16 cellular contexts compared by ENCODE assay signal in genomic region chr2:9225806-9226205, GRCh38.
"Had no signal": no experiment of that assay in that cellular context is flagged by ENCODE, and none has a peak within 500 bp of the region (broad histone marks: within the 10 kb centered on the region; RNA-seq: fewer than 3 reads in every experiment).

No MANE protein-coding gene starts in this region.

- H3K27ac Mint-ChIP-seq: activated naive CD4-positive, alpha-beta T cell treated with anti-CD3 and anti-CD28 coated beads, Interleukin-2, amount 10 ng/mL, durations not matched to agents 7 days and 5 days; activated T-helper 2 cell treated with anti-CD3 and anti-CD28 coated beads, Interferon-gamma antibody, Interleukin-2, Interleukin-4, amounts not matched to agents 10 μg/mL and 5 μg/mL and 100 μg/mL, durations not matched to agents 14 hours and 24 hours and 36 hours; endodermal cell; stimulated activated effector memory CD8-positive, alpha-beta T cell treated with anti-CD3 and anti-CD28 coated beads, Interleukin-12 subunit alpha, Interleukin-12 subunit beta, amount 100 ng/mL, for 72 hours; T-cell had no signal

- ATAC-seq: pancreas; stimulated activated effector memory CD8-positive, alpha-beta T cell treated with anti-CD3 and anti-CD28 coated beads, Interleukin-12 subunit alpha, Interleukin-12 subunit beta, amount 100 ng/mL, for 72 hours; T-cell had no signal

- H3K9me3 Mint-ChIP-seq: activated naive CD4-positive, alpha-beta T cell treated with anti-CD3 and anti-CD28 coated beads, Interleukin-2, amount 10 ng/mL, durations not matched to agents 7 days and 5 days; activated T-helper 2 cell treated with anti-CD3 and anti-CD28 coated beads, Interferon-gamma antibody, Interleukin-2, Interleukin-4, amounts not matched to agents 10 μg/mL and 5 μg/mL and 100 μg/mL, durations not matched to agents 14 hours and 24 hours and 36 hours; stimulated activated effector memory CD8-positive, alpha-beta T cell treated with anti-CD3 and anti-CD28 coated beads, Interleukin-12 subunit alpha, Interleukin-12 subunit beta, amount 100 ng/mL, for 72 hours; T-cell had no signal

- H3K4me1 Mint-ChIP-seq: activated naive CD4-positive, alpha-beta T cell treated with anti-CD3 and anti-CD28 coated beads, Interleukin-2, amount 10 ng/mL, durations not matched to agents 7 days and 5 days; stimulated activated effector memory CD8-positive, alpha-beta T cell treated with anti-CD3 and anti-CD28 coated beads, Interleukin-12 subunit alpha, Interleukin-12 subunit beta, amount 100 ng/mL, for 72 hours; T-cell had no signal

- H3K4me3 Mint-ChIP-seq: activated naive CD4-positive, alpha-beta T cell treated with anti-CD3 and anti-CD28 coated beads, Interleukin-2, amount 10 ng/mL, durations not matched to agents 7 days and 5 days; endodermal cell; stimulated activated effector memory CD8-positive, alpha-beta T cell treated with anti-CD3 and anti-CD28 coated beads, Interleukin-12 subunit alpha, Interleukin-12 subunit beta, amount 100 ng/mL, for 72 hours; T-cell had no signal

- H3K36me3 ChIP-seq: pancreas, tibial artery had no signal

- H3K9me3 ChIP-seq: pancreas, tibial artery had no signal

- H3K4me3 ChIP-seq: dorsolateral prefrontal cortex, pancreas, tibial artery had no signal

- FAIRE-seq: pancreas had no signal

- H3K36me3 Mint-ChIP-seq: activated naive CD4-positive, alpha-beta T cell treated with anti-CD3 and anti-CD28 coated beads, Interleukin-2, amount 10 ng/mL, durations not matched to agents 7 days and 5 days; stimulated activated effector memory CD8-positive, alpha-beta T cell treated with anti-CD3 and anti-CD28 coated beads, Interleukin-12 subunit alpha, Interleukin-12 subunit beta, amount 100 ng/mL, for 72 hours; T-cell had no signal

- DNase-seq: activated CD4-positive, CD25-positive, alpha-beta regulatory T cell treated with anti-CD3 and anti-CD28 coated beads, Interleukin-2, amount 50 U/mL, for 72 hours; activated naive CD4-positive, alpha-beta T cell treated with anti-CD3 and anti-CD28 coated beads, Interleukin-2, amount 10 ng/mL, durations not matched to agents 7 days and 5 days; activated T-cell treated with anti-CD3 and anti-CD28 coated beads, Interleukin-2, amount 50 U/mL, for 1 hour; endodermal cell; erythroblast; hypothalamus; midbrain; stimulated activated CD4-positive, alpha-beta T cell treated with anti-CD3 and anti-CD28 coated beads, Interleukin-12 subunit alpha, Interleukin-12 subunit beta, amount 100 ng/mL, for 4 hours; stimulated activated CD4-positive, alpha-beta T cell treated with anti-CD3 and anti-CD28 coated beads, Interleukin-2, amount 100 ng/mL, for 24 hours; T-cell; T1000; tibial artery had no signal

- H3K27ac ChIP-seq: pancreas, tibial artery had no signal

- H3K27me3 ChIP-seq: dorsolateral prefrontal cortex, pancreas, tibial artery had no signal
